In the genomic region with DNA sequence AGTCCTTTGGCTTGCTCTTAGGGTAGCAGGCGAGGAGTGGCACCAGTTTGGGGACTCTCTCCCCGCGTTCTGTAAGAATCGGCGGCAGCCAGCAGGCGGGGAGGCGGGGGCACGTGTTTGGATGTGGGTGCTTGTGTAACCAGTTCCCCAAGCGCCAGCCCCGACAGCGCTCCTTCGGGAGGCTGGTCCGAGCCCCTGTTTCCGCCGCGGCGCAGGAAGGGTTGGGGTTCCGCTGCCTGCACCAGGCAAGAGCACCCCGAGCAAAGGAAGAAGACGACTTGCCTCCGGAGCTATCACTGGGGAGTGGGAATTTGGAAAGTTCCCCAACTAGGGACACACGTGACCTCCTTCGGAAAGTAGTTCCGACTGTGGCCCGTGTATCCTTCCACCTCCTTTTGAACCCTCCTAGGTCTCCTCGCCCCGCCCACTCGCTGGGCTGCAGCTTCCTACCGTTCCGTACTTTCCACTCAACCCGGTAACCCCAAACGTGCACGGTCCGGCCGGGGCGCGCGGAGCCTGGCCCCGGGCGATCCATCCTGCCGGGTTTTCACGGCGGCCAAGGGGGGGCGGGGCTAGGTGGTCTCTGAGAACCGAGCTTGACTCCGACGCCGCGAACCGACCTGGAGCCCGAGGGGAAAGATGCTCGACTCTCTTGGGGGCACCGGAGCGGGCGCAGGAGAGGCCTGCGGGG, we compare ENCODE assay signal across 1 cellular context.
A peak's percentile ranks its signal among the peaks of the same experiment; 100 is the strongest.
TF ChIP-seq lines count a peak whose summit lies in the region.

No MANE protein-coding gene starts in this region.

TF ChIP-seq in HepG2, 621 proteins besides CTCF, POLR2A, EP300 and RAD21 (continued from another document and continues in another):
- TF ChIP-seq ZNF276 (CRISPR knock-in tag; IDR thresholded peaks at IDR 0.05; ENCODE audit: low read depth) (0 out of 2 replicates have a peak, but pooled peaks have one; percentile 45), ATAD3A (CRISPR knock-in tag; IDR thresholded peaks at IDR 0.05) (no peak), U2AF1 (optimal IDR thresholded peaks at IDR 0.05; ENCODE audit: low read depth, low read length) (peak; percentile 80), ZNF292 (CRISPR knock-in tag; IDR thresholded peaks at IDR 0.05; ENCODE audit: borderline replicate concordance, low read depth) (peak; percentile 71; the same call in 1 of the 2 replicates), MYNN (CRISPR knock-in tag; IDR thresholded peaks at IDR 0.05; ENCODE audit: low read depth) (peak; percentile 94; the same call in 1 of the 2 replicates), TFDP1 (CRISPR knock-in tag; IDR thresholded peaks at IDR 0.05; ENCODE audit: borderline replicate concordance) (peak; percentile 74; the same call in 1 of the 2 replicates), TEF (CRISPR knock-in tag; IDR thresholded peaks at IDR 0.05) (peak; percentile 74), DZIP1 (CRISPR knock-in tag; IDR thresholded peaks at IDR 0.05) (peak; percentile 94), SMARCE1 (IDR thresholded peaks at IDR 0.05; ENCODE audit: borderline replicate concordance) (no peak), MYPOP (CRISPR knock-in tag; IDR thresholded peaks at IDR 0.05) (peak; percentile 91; the same call in 1 of the 2 replicates), ZNF30 (CRISPR knock-in tag; IDR thresholded peaks at IDR 0.05) (no peak), ZFP41 (CRISPR knock-in tag; IDR thresholded peaks at IDR 0.05; ENCODE audit: borderline replicate concordance) (no peak), KMT2B (CRISPR knock-in tag; IDR thresholded peaks at IDR 0.05) (peak; percentile 85), RELA (CRISPR knock-in tag; IDR thresholded peaks at IDR 0.05) (peak; percentile 48; the same call in 1 of the 2 replicates), ZNF441 (CRISPR knock-in tag; IDR thresholded peaks at IDR 0.05; ENCODE audit: borderline replicate concordance) (0 out of 2 replicates have a peak, but pooled peaks have one; percentile 47), PLRG1 (conservative IDR thresholded peaks at IDR 0.05) (no peak), SATB2 (CRISPR knock-in tag; IDR thresholded peaks at IDR 0.05) (peak; percentile 83; the same call in 1 of the 2 replicates), ZNF354B (CRISPR knock-in tag; IDR thresholded peaks at IDR 0.05) (no peak), ZNF234 (CRISPR knock-in tag; conservative IDR thresholded peaks at IDR 0.05) (no peak; the same call in 1 of the 2 replicates), NFIB (CRISPR knock-in tag; IDR thresholded peaks at IDR 0.05; ENCODE audit: borderline replicate concordance) (no peak), FOXA3 (CRISPR knock-in tag; IDR thresholded peaks at IDR 0.05) (peak; percentile 67), ZMAT3 (CRISPR knock-in tag; conservative IDR thresholded peaks at IDR 0.05) (peak; percentile 74; the same call in 1 of the 2 replicates), ZNF749 (CRISPR knock-in tag; IDR thresholded peaks at IDR 0.05; ENCODE audit: borderline replicate concordance) (peak; percentile 73; the same call in 1 of the 2 replicates), ZNF687 (CRISPR knock-in tag; IDR thresholded peaks at IDR 0.05) (peak; percentile 94), ZNF780A (CRISPR knock-in tag; IDR thresholded peaks at IDR 0.05) (no peak), ZNF629 (CRISPR knock-in tag; conservative IDR thresholded peaks at IDR 0.05) (peak; percentile 49), ATF3 (CRISPR knock-in tag; IDR thresholded peaks at IDR 0.05) (no peak), FIP1L1 (IDR thresholded peaks at IDR 0.05; ENCODE audit: borderline replicate concordance, insufficient read depth, low read depth, low read length) (peak; percentile 67; the same call in 1 of the 2 replicates), RFXANK (CRISPR knock-in tag; IDR thresholded peaks at IDR 0.05) (no peak), TOPORS (CRISPR knock-in tag; IDR thresholded peaks at IDR 0.05) (peak; percentile 89; the same call in 1 of the 2 replicates), E2F5 (CRISPR knock-in tag; conservative IDR thresholded peaks at IDR 0.05) (0 out of 2 replicates have a peak, but pooled peaks have one; percentile 59), ZNF124 (CRISPR knock-in tag; IDR thresholded peaks at IDR 0.05) (peak; percentile 27; the same call in 1 of the 2 replicates), SAFB2 (CRISPR knock-in tag; IDR thresholded peaks at IDR 0.05; ENCODE audit: borderline replicate concordance, low read depth) (peak; percentile 66; the same call in 1 of the 2 replicates)
- TF ChIP-seq, protein P1, sequence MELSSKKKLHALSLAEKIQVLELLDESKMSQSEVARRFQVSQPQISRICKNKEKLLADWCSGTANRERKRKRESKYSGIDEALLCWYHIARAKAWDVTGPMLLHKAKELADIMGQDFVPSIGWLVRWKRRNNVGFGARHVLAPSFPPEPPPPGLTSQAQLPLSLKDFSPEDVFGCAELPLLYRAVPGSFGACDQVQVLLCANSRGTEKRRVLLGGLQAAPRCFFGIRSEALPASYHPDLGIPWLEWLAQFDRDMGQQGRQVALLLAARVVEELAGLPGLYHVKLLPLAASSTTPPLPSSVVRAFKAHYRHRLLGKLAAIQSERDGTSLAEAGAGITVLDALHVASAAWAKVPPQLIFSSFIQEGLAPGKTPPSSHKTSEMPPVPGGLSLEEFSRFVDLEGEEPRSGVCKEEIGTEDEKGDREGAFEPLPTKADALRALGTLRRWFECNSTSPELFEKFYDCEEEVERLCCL (CRISPR knock-in tag; IDR thresholded peaks at IDR 0.05; ENCODE audit: borderline replicate concordance): 0 out of 2 replicates have a peak, but pooled peaks have one; percentile 58
- TF ChIP-seq, protein P2, sequence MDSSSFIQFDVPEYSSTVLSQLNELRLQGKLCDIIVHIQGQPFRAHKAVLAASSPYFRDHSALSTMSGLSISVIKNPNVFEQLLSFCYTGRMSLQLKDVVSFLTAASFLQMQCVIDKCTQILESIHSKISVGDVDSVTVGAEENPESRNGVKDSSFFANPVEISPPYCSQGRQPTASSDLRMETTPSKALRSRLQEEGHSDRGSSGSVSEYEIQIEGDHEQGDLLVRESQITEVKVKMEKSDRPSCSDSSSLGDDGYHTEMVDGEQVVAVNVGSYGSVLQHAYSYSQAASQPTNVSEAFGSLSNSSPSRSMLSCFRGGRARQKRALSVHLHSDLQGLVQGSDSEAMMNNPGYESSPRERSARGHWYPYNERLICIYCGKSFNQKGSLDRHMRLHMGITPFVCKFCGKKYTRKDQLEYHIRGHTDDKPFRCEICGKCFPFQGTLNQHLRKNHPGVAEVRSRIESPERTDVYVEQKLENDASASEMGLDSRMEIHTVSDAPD (CRISPR knock-in tag; IDR thresholded peaks at IDR 0.05): peak; percentile 50
- TF ChIP-seq, protein P3, sequence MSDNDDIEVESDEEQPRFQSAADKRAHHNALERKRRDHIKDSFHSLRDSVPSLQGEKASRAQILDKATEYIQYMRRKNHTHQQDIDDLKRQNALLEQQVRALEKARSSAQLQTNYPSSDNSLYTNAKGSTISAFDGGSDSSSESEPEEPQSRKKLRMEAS (IDR thresholded peaks at IDR 0.05): peak; percentile 86
